ENCODE assay signal across 21 cellular contexts in the genomic region with DNA sequence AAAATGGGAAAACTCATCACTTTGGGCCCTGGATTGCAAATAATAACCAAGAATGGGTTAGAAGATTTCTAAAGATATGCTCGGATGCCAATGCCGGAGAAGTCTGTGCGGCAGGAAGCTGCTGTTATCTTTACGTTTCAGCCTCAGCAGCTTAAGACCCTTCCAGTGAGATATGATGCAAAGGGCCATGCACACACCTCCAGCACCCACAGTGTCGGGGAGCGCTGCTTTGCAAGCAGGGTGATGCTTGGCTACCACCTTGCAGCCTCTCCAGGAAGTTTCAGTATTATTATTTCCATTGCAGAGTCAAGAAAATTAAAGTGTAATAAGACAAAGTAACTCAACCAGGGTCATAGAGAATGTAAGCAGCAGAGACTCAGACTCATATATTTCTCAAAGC. TPM values are rescaled to one million over a fixed set of nuclear protein-coding genes. Genes with fewer than 3 reads are reported as not detected.
DNase-seq lines count a peak whose midpoint lies in the region; ATAC-seq and TF ChIP-seq lines count a peak whose summit lies in the region.
"Had no signal": no experiment of that assay in that cellular context is flagged by ENCODE, and none has a peak within 500 bp of the region (broad histone marks: within the 10 kb centered on the region; RNA-seq: fewer than 3 reads in every experiment).

No MANE protein-coding gene starts in this region.

- H2BK15ac ChIP-seq in H9 (ENCODE audit: low read depth, low read length) = no peak overlapping the region

- BruUV-seq in MCF 10A (replicated peaks; lab: Mats Ljungman, UMichigan) (no TSS peak), mammary epithelial cell (replicated peaks; lab: Mats Ljungman, UMichigan) (no TSS peak)

- no peak for TF ChIP-seq POLR2A in Peyer's patch (IDR thresholded peaks at IDR 0.05)

- no peak overlapping the region; the same call in 1 of the 2 replicates for H3K4ac ChIP-seq in H9 (ENCODE audit: low read depth, low read length)

- H3T11ph ChIP-seq in H9 (ENCODE audit: low read length) = no peak overlapping the region

- H2BK12ac ChIP-seq in H9 (ENCODE audit: insufficient read length, low read depth, low read length) = no peak overlapping the region

- no peaks in the 10 kb centered on the region for H3K23me2 ChIP-seq in H9 (ENCODE audit: insufficient read length, low read depth, low read length, poor library complexity, severe bottlenecking)

- no peak overlapping the region for H3K4me3 ChIP-seq in mammary epithelial cell (replicated peaks in 1 of 3; ENCODE audit: insufficient read depth in 1 of 3, low read depth in 2 of 3, low read length in 3 of 3)
- no peak overlapping the region for H3K4me3 ChIP-seq in SJCRH30
- H3K4me3 ChIP-seq in psoas muscle = no peak overlapping the region
- H3K4me3 ChIP-seq in Peyer's patch = no peak overlapping the region
- H3K4me3 ChIP-seq: GM23248, SJSA1 had no signal

- H4K20me1 ChIP-seq in mammary epithelial cell (ENCODE audit: insufficient read depth, low read length) (no peaks in the 10 kb centered on the region), H9 (ENCODE audit: control insufficient read depth, insufficient read depth, insufficient read length) (peaks cover 3% of the 10 kb centered on the region)

- H3K36me3 ChIP-seq in mammary epithelial cell (ENCODE audit: insufficient read depth, low read length) (no peaks in the 10 kb centered on the region), SJCRH30 (no peaks in the 10 kb centered on the region), psoas muscle (ENCODE audit: insufficient read depth in 1 of 2, low read depth in 1 of 2) (no peaks in the 10 kb centered on the region), Peyer's patch (no peaks in the 10 kb centered on the region)
- H3K36me3 ChIP-seq: SJSA1 had no signal

- no peak overlapping the region for H2BK20ac ChIP-seq in H9 (ENCODE audit: low read depth, low read length, poor library complexity, severe bottlenecking)

- H3K4me2 ChIP-seq in mammary epithelial cell (ENCODE audit: insufficient read depth, low read depth, low read length) = no peak overlapping the region
- H3K4me2 ChIP-seq in H9 (ENCODE audit: insufficient read depth, insufficient read length, low read length) = no peak overlapping the region

- H3K27ac Mint-ChIP-seq in MCF 10A (ENCODE audit: low read depth, unreplicated experiment) (peak overlapping the region; percentile 2), H9 (peak overlapping the region in 2 of 3 experiments; percentile 44 to 49; a peak in 2 of 7 replicates)
- H3K27ac Mint-ChIP-seq in activated CD4-positive, alpha-beta T cell treated with anti-CD3 and anti-CD28 coated beads, Interleukin-2, amount 10 ng/mL, durations not matched to agents 7 days and 5 days = no peak overlapping the region
- H3K27ac Mint-ChIP-seq: CD4-positive, CD25-positive, alpha-beta regulatory T cell; T-cell had no signal

- CTCF ChIA-PET in MCF 10A (lab: Yijun Ruan, JAX) = interaction anchor here (0.6 kb wide), 1 partner anchor 196 kb away, joined by 3 read pairs; no protein-coding TSS in a partner anchor
- CTCF ChIA-PET in mammary epithelial cell (lab: Charles Lee; ENCODE audit: low non-redundant PET) = no interaction called here
- CTCF ChIA-PET in activated CD4-positive, alpha-beta T cell treated with anti-CD3 and anti-CD28 coated beads, Interleukin-2, amount 10 ng/mL, durations not matched to agents 7 days and 5 days (lab: Charles Lee) = no interaction called here

- POLR2A ChIA-PET in MCF 10A (lab: Yijun Ruan, JAX) = no interaction called here
- POLR2A ChIA-PET in activated CD4-positive, alpha-beta T cell treated with anti-CD3 and anti-CD28 coated beads, Interleukin-2, amount 10 ng/mL, durations not matched to agents 7 days and 5 days (lab: Charles Lee) = no interaction called here

- no peaks in the 10 kb centered on the region for H3K27me3 ChIP-seq in mammary epithelial cell (ENCODE audit: insufficient read depth, low read length)
- H3K27me3 ChIP-seq in H9 (ENCODE audit: insufficient read depth, low read length) = no peaks in the 10 kb centered on the region
- no peaks in the 10 kb centered on the region for H3K27me3 ChIP-seq in SJCRH30
- H3K27me3 ChIP-seq in psoas muscle (ENCODE audit: insufficient read depth in 3 of 3, low read length in 2 of 3) = no peaks in the 10 kb centered on the region
- H3K27me3 ChIP-seq in Peyer's patch = no peaks in the 10 kb centered on the region
- H3K27me3 ChIP-seq: SJSA1 had no signal

- no peak overlapping the region for H4K5ac ChIP-seq in H9 (ENCODE audit: insufficient read length, low read depth, low read length)

- H3K9me3 ChIP-seq in mammary epithelial cell (replicated peaks; ENCODE audit: insufficient read depth, low read length) = peaks cover 5% of the 10 kb centered on the region
- no peaks in the 10 kb centered on the region for H3K9me3 ChIP-seq in H9 (ENCODE audit: control insufficient read depth, low read depth, low read length)
- H3K9me3 ChIP-seq in SJCRH30 (replicated peaks) = no peaks in the 10 kb centered on the region
- no peaks in the 10 kb centered on the region for H3K9me3 ChIP-seq in psoas muscle
- no peaks in the 10 kb centered on the region for H3K9me3 ChIP-seq in Peyer's patch
- H3K9me3 ChIP-seq: SJSA1 had no signal

- DNase-seq in MCF 10A (ENCODE audit: unreplicated experiment) = no peak
- DNase-seq in mammary epithelial cell = no peak
- DNase-seq in H9 = no peak
- no peak for DNase-seq in SJCRH30
- DNase-seq in psoas muscle = no peak
- no peak for DNase-seq in activated CD4-positive, alpha-beta T cell treated with anti-CD3 and anti-CD28 coated beads, Interleukin-2, amount 10 ng/mL, durations not matched to agents 7 days and 5 days
- no peak for DNase-seq in Peyer's patch
- DNase-seq: CD4-positive, CD25-positive, alpha-beta regulatory T cell; DMS153; GM23248; HCEC 1CT; Kasumi-1; MV-4-11; NCI-H2029; NCI-H446 treated with DMSO at 0.1 percent for 48 hours; NCI-H526; OCI-M1; T-cell had no signal

- H3K36me3 Mint-ChIP-seq in MCF 10A (ENCODE audit: insufficient read depth, unreplicated experiment) = no peaks in the 10 kb centered on the region
- peaks cover 0 to 3% (median 0%) of the 10 kb centered on the region in 3 experiments; a peak in 1 of 7 replicates for H3K36me3 Mint-ChIP-seq in H9 (ENCODE audit: insufficient read depth in 1 of 3, low read depth in 3 of 3)
- H3K36me3 Mint-ChIP-seq in activated CD4-positive, alpha-beta T cell treated with anti-CD3 and anti-CD28 coated beads, Interleukin-2, amount 10 ng/mL, durations not matched to agents 7 days and 5 days (ENCODE audit: low read depth) = no peaks in the 10 kb centered on the region
- H3K36me3 Mint-ChIP-seq: CD4-positive, CD25-positive, alpha-beta regulatory T cell; T-cell had no signal

- no peak overlapping the region for H4K8ac ChIP-seq in H9 (replicated peaks; ENCODE audit: insufficient read length, low read depth, low read length)

- no peak for ATAC-seq in psoas muscle
- ATAC-seq in GM19328 (IDR thresholded peaks at IDR 0.05; ENCODE audit: unreplicated experiment) = no peak
- ATAC-seq: T-cell had no signal

- intact Hi-C loops in MCF 10A (cut with micrococcal nuclease) = loop anchor here (1.0 kb wide), 1 partner anchor 38 kb away; no protein-coding TSS in a partner anchor
- intact Hi-C loops in mammary epithelial cell (cut with micrococcal nuclease) = no loop called here
- intact Hi-C loops in psoas muscle (cut with DNase I) = no loop called here

- no peak overlapping the region for H3K18ac ChIP-seq in H9 (ENCODE audit: insufficient read length, low read depth, low read length)

- TF ChIP-seq CTCF in MCF 10A (IDR thresholded peaks at IDR 0.05; ENCODE audit: unreplicated experiment) (no peak), mammary epithelial cell (conservative IDR thresholded peaks at IDR 0.05 in 1 of 2, IDR thresholded peaks at IDR 0.05 in 1 of 2; ENCODE audit: extremely low read depth in 1 of 2, insufficient read depth in 1 of 2, low read depth in 1 of 2, low read length in 2 of 2) (no peak), H9 (conservative IDR thresholded peaks at IDR 0.05) (no peak), psoas muscle (IDR thresholded peaks at IDR 0.05) (no peak), Peyer's patch (IDR thresholded peaks at IDR 0.05) (no peak)

- H3K14ac ChIP-seq in H9 (ENCODE audit: insufficient read depth, low read length) = peak overlapping the region; percentile 75

- H2BK5ac ChIP-seq in H9 (ENCODE audit: insufficient read length, low read length) = no peak overlapping the region

- H3K4me1 Mint-ChIP-seq in MCF 10A (ENCODE audit: insufficient read depth, unreplicated experiment) (peaks cover 18% of the 10 kb centered on the region), H9 (peaks cover 49 to 66% of the 10 kb centered on the region in 2 experiments)
- no peaks in the 10 kb centered on the region for H3K4me1 Mint-ChIP-seq in activated CD4-positive, alpha-beta T cell treated with anti-CD3 and anti-CD28 coated beads, Interleukin-2, amount 10 ng/mL, durations not matched to agents 7 days and 5 days
- H3K4me1 Mint-ChIP-seq: CD4-positive, CD25-positive, alpha-beta regulatory T cell; T-cell had no signal

- no peak overlapping the region for H3K9ac ChIP-seq in mammary epithelial cell (ENCODE audit: insufficient read depth, low read length)
- H3K9ac ChIP-seq in H9 (ENCODE audit: extremely low read depth, insufficient read length, low read length) = no peak overlapping the region
- H3K9ac ChIP-seq: GM23248 had no signal

- H3K79me2 ChIP-seq in mammary epithelial cell (ENCODE audit: insufficient read depth, low read length) = no peaks in the 10 kb centered on the region
- H3K79me2 ChIP-seq in H9 (ENCODE audit: insufficient read depth, low read length) = peaks cover 62% of the 10 kb centered on the region; the same call in 1 of the 2 replicates

- no peak overlapping the region for H2AK5ac ChIP-seq in H9 (ENCODE audit: insufficient read length, low read length)

- no peak overlapping the region for H3K23ac ChIP-seq in H9 (ENCODE audit: insufficient read length, low read depth, low read length)

- no peak overlapping the region for H3K4me3 Mint-ChIP-seq in MCF 10A (ENCODE audit: unreplicated experiment)
- H3K4me3 Mint-ChIP-seq in H9 = no peak overlapping the region
- no peak overlapping the region for H3K4me3 Mint-ChIP-seq in activated CD4-positive, alpha-beta T cell treated with anti-CD3 and anti-CD28 coated beads, Interleukin-2, amount 10 ng/mL, durations not matched to agents 7 days and 5 days
- H3K4me3 Mint-ChIP-seq: CD4-positive, CD25-positive, alpha-beta regulatory T cell; T-cell had no signal

- H3K27me3 Mint-ChIP-seq in MCF 10A (ENCODE audit: insufficient read depth, unreplicated experiment) (no peaks in the 10 kb centered on the region), H9 (ENCODE audit: low read depth) (no peaks in the 10 kb centered on the region)
- no peaks in the 10 kb centered on the region for H3K27me3 Mint-ChIP-seq in activated CD4-positive, alpha-beta T cell treated with anti-CD3 and anti-CD28 coated beads, Interleukin-2, amount 10 ng/mL, durations not matched to agents 7 days and 5 days
- H3K27me3 Mint-ChIP-seq: CD4-positive, CD25-positive, alpha-beta regulatory T cell had no signal

- no peak overlapping the region for H3K56ac ChIP-seq in H9 (ENCODE audit: insufficient read length, low read depth, low read length)

- H4K91ac ChIP-seq in H9 (ENCODE audit: insufficient read length, low read depth, low read length) = no peak overlapping the region

- H2BK120ac ChIP-seq in H9 (ENCODE audit: low read depth, low read length, poor library complexity, severe bottlenecking) = no peak overlapping the region

- WGBS in mammary epithelial cell (ENCODE audit: low coverage, missing lambda C conversion rate) = 99% methylated on average over 6 of the region's 6 CpGs
- WGBS in H9 (ENCODE audit: extremely low coverage, insufficient read length, low lambda C conversion rate) = no CpG with 5 or more reads among the region's 6 CpGs
- 94 to 98% (median 97%) methylated on average over 6 of the region's 6 CpGs for WGBS in psoas muscle, 3 donors

- peaks cover 15% of the 10 kb centered on the region for H3K79me1 ChIP-seq in H9 (ENCODE audit: insufficient read depth, low read depth, low read length, poor library complexity, severe bottlenecking)

- dilution Hi-C loops in mammary epithelial cell (cut with HindIII; ENCODE audit: low sequenced_read_pairs) = no loop called here

- H2AFZ ChIP-seq in mammary epithelial cell (ENCODE audit: low read depth, low read length) = no peak overlapping the region
- H2AFZ ChIP-seq in H9 (ENCODE audit: low read length) = no peak overlapping the region
- H2AFZ ChIP-seq: GM23248 had no signal

- in situ Hi-C loops in mammary epithelial cell (cut with MboI; ENCODE audit: low sequenced_read_pairs in 2 of 2) = no loop called here

- H3K27ac ChIP-seq in mammary epithelial cell (ENCODE audit: insufficient read depth, low read depth, low read length) = no peak overlapping the region
- no peak overlapping the region for H3K27ac ChIP-seq in H9 (ENCODE audit: insufficient read length, low read depth, low read length)
- peak overlapping the region; percentile 82 for H3K27ac ChIP-seq in SJCRH30
- H3K27ac ChIP-seq in psoas muscle = peak overlapping the region; percentile 94
- no peak overlapping the region for H3K27ac ChIP-seq in Peyer's patch
- H3K27ac ChIP-seq: GM23248, HL-60, SJSA1 had no signal

- no peaks in the 10 kb centered on the region for H3K4me1 ChIP-seq in mammary epithelial cell (ENCODE audit: insufficient read depth, low read length)
- peaks cover 20% of the 10 kb centered on the region; the same call in 1 of the 2 replicates for H3K4me1 ChIP-seq in H9 (ENCODE audit: insufficient read depth, low read length)
- H3K4me1 ChIP-seq in SJCRH30 = peaks cover 18% of the 10 kb centered on the region
- peaks cover 40% of the 10 kb centered on the region for H3K4me1 ChIP-seq in psoas muscle
- H3K4me1 ChIP-seq in Peyer's patch = no peaks in the 10 kb centered on the region

- H3K9me3 Mint-ChIP-seq in MCF 10A (ENCODE audit: unreplicated experiment) = no peaks in the 10 kb centered on the region
- H3K9me3 Mint-ChIP-seq in H9 = no peaks in the 10 kb centered on the region
- H3K9me3 Mint-ChIP-seq in activated CD4-positive, alpha-beta T cell treated with anti-CD3 and anti-CD28 coated beads, Interleukin-2, amount 10 ng/mL, durations not matched to agents 7 days and 5 days = no peaks in the 10 kb centered on the region

RNA-seq across cellular contexts. Expression of gene LARGE1, which starts 37.3 kb away (rescaled TPM):
- 5.2 and 8.9 TPM in 2 replicates for total RNA-seq in MCF 10A (2022)
- total RNA-seq in mammary epithelial cell = 10 to 100 TPM in 1 of 2 donors, 1 to 10 TPM in 1; 7.5 to 14.6 TPM
- polyA plus RNA-seq in mammary epithelial cell = 3.6 TPM
- 15.9 TPM for polyA minus RNA-seq in mammary epithelial cell
- total RNA-seq in H9 (2021) = 41.7 and 43.5 TPM in 2 replicates
- 23.2 and 23.5 TPM in 2 replicates for total RNA-seq in SJCRH30 (2014; rRNA removed; shearing (Covaris generic))
- total RNA-seq in psoas muscle = 10 to 100 TPM; 40.8 to 68.9 (median 56.0) TPM
- polyA plus RNA-seq in psoas muscle = 10 to 100 TPM; 14.9 to 91.6 (median 25.9) TPM
- under 1 TPM; 0.21 to 0.40 TPM for total RNA-seq in activated CD4-positive, alpha-beta T cell treated with anti-CD3 and anti-CD28 coated beads, Interleukin-2, amount 10 ng/mL, durations not matched to agents 7 days and 5 days
- total RNA-seq in Peyer's patch = 100 to 1,000 TPM in 2 of 4 donors, 10 to 100 TPM in 2; 78.1 to 156 (median 104) TPM
- total RNA-seq: CD4-positive, CD25-positive, alpha-beta regulatory T cell had no signal
- polyA plus RNA-seq: CD4-positive, CD25-positive, alpha-beta regulatory T cell had no signal

Comparison
In these comparisons a context has a peak if more than half of its experiments do, and no peak if none do; other contexts are left out.
1. H3K27ac ChIP-seq: peak in SJCRH30 (single experiment) and psoas muscle (single experiment); none in mammary epithelial cell (single experiment), H9 (single experiment) and Peyer's patch (0 of 4).